ENCODE assay signal across 1 cellular context in genomic region chr2:20350753-20351554, GRCh38.
A peak's percentile ranks its signal among the peaks of the same experiment; 100 is the strongest.
TF ChIP-seq lines count a peak whose summit lies in the region.

Gene PUM2 (minus strand): TSS chr2:20350844. CDS start chr2:20327360, 23,484 bp downstream.

TF ChIP-seq in HepG2, 621 proteins besides CTCF, POLR2A, EP300 and RAD21 (continued from another document and continues in another):
- TF ChIP-seq ZBTB4 (CRISPR knock-in tag; IDR thresholded peaks at IDR 0.05; ENCODE audit: borderline replicate concordance) (no peak; the same call in 1 of the 2 replicates), FUBP1 (CRISPR knock-in tag; IDR thresholded peaks at IDR 0.05; ENCODE audit: borderline replicate concordance) (no peak), TCF7 (IDR thresholded peaks at IDR 0.05; ENCODE audit: low read depth) (peak; percentile 88), AFF4 (CRISPR knock-in tag; IDR thresholded peaks at IDR 0.05) (no peak; the same call in 1 of the 2 replicates), MYPOP (CRISPR knock-in tag; IDR thresholded peaks at IDR 0.05) (peak; percentile 53), SNAPC5 (CRISPR knock-in tag; IDR thresholded peaks at IDR 0.05; ENCODE audit: borderline replicate concordance) (peak; percentile 42; the same call in 1 of the 2 replicates), SRY (CRISPR knock-in tag; IDR thresholded peaks at IDR 0.05) (peak; percentile 89), ZSCAN30 (CRISPR knock-in tag; IDR thresholded peaks at IDR 0.05) (0 out of 2 replicates have a peak, but pooled peaks have one; percentile 66), MLX (CRISPR knock-in tag; IDR thresholded peaks at IDR 0.05) (peak; percentile 93), PRMT3 (CRISPR knock-in tag; IDR thresholded peaks at IDR 0.05; ENCODE audit: borderline replicate concordance, low read depth) (no peak; the same call in none of the 2 replicates), ZNF44 (CRISPR knock-in tag; IDR thresholded peaks at IDR 0.05) (no peak), NFYC (CRISPR knock-in tag; IDR thresholded peaks at IDR 0.05) (peak; percentile 55; the same call in 1 of the 2 replicates), ZNF709 (CRISPR knock-in tag; IDR thresholded peaks at IDR 0.05) (peak; percentile 98), RBFOX2 (IDR thresholded peaks at IDR 0.05; ENCODE audit: low read depth, low read length) (peak; percentile 91), ZFP41 (CRISPR knock-in tag; IDR thresholded peaks at IDR 0.05; ENCODE audit: borderline replicate concordance) (0 out of 2 replicates have a peak, but pooled peaks have one; percentile 83), LRRFIP1 (CRISPR knock-in tag; conservative IDR thresholded peaks at IDR 0.05) (no peak), KLF15 (CRISPR knock-in tag; IDR thresholded peaks at IDR 0.05; ENCODE audit: borderline replicate concordance) (no peak; the same call in 1 of the 2 replicates), GRHL1 (CRISPR knock-in tag; conservative IDR thresholded peaks at IDR 0.05) (peak; percentile 35; the same call in 1 of the 2 replicates), SPEN (CRISPR knock-in tag; IDR thresholded peaks at IDR 0.05; ENCODE audit: low read depth) (peak; percentile 91), ZNF550 (CRISPR knock-in tag; IDR thresholded peaks at IDR 0.05; ENCODE audit: borderline replicate concordance) (peak; percentile 87), ZNF18 (CRISPR knock-in tag; IDR thresholded peaks at IDR 0.05; ENCODE audit: insufficient replicate concordance) (peak; percentile 60), RELA (CRISPR knock-in tag; IDR thresholded peaks at IDR 0.05) (no peak), ZBTB7A (CRISPR knock-in tag; IDR thresholded peaks at IDR 0.05) (peak; percentile 87; the same call in 1 of the 2 replicates), KAT8 (CRISPR knock-in tag; IDR thresholded peaks at IDR 0.05) (peak; percentile 51; the same call in 1 of the 2 replicates), GABPA (IDR thresholded peaks at IDR 0.05; ENCODE audit: low read depth, low read length) (no peak), GABPA (CRISPR knock-in tag; IDR thresholded peaks at IDR 0.05; ENCODE audit: low read depth) (no peak; the same call in 1 of the 2 replicates), E2F2 (CRISPR knock-in tag; IDR thresholded peaks at IDR 0.05; ENCODE audit: borderline replicate concordance) (peak; percentile 90; the same call in 1 of the 2 replicates), CHD2 (IDR thresholded peaks at IDR 0.05; ENCODE audit: low read depth, low read length) (0 out of 2 replicates have a peak, but pooled peaks have one; percentile 52), HNRNPK (IDR thresholded peaks at IDR 0.05; ENCODE audit: low read depth, low read length, poor library complexity, severe bottlenecking) (no peak), PRDM15 (CRISPR knock-in tag; IDR thresholded peaks at IDR 0.05) (no peak; the same call in 1 of the 2 replicates)
